12 cellular contexts compared by ENCODE assay signal in genomic region chr16:2180962-2181923, GRCh38. TPM values are rescaled to one million over a fixed set of nuclear protein-coding genes. Genes with fewer than 3 reads are reported as not detected.
"Had no signal": no experiment of that assay in that cellular context is flagged by ENCODE, and none has a peak within 500 bp of the region (broad histone marks: within the 10 kb centered on the region; RNA-seq: fewer than 3 reads in every experiment).

No MANE protein-coding gene starts in this region.

- H3K9me3 ChIP-seq: stomach, thoracic aorta had no signal

- FAIRE-seq: small intestine had no signal

- H3K27ac ChIP-seq: stomach, thoracic aorta had no signal

- ATAC-seq: activated CD8-positive, alpha-beta memory T cell treated with anti-CD3 and anti-CD28 coated beads, Interleukin-2, amount 10 ng/mL, durations not matched to agents 7 days and 5 days; activated T-cell treated with anti-CD3 and anti-CD28 coated beads, Interleukin-2, amount 50 U/mL, for 4 hours; natural killer cell; right cardiac atrium had no signal

- DNase-seq: activated CD4-positive, alpha-beta T cell treated with anti-CD3 and anti-CD28 coated beads, Interleukin-2, amount 50 U/mL, for 48 hours; activated CD8-positive, alpha-beta memory T cell treated with anti-CD3 and anti-CD28 coated beads, Interleukin-2, amount 10 ng/mL, durations not matched to agents 7 days and 5 days; activated gamma-delta T cell; activated T-cell treated with anti-CD3 and anti-CD28 coated beads, Interleukin-2, amount 50 U/mL, for 4 hours; hypothalamus; immature natural killer cell; natural killer cell; occipital lobe; right cardiac atrium; small intestine; stomach had no signal

- H3K4me3 ChIP-seq: stomach, thoracic aorta had no signal

RNA-seq across cellular contexts. Expression of gene CASKIN1, which starts 15.2 kb away (rescaled TPM):
- total RNA-seq: natural killer cell, thoracic aorta had no signal

RNA-seq across cellular contexts. Expression of gene RAB26, which starts 32.8 kb away (rescaled TPM):
- total RNA-seq: activated T-cell treated with anti-CD3 and anti-CD28 coated beads, Interleukin-2, amount 50 U/mL, for 4 hours; thoracic aorta had no signal
